17 cellular contexts compared by ENCODE assay signal in the genomic region with DNA sequence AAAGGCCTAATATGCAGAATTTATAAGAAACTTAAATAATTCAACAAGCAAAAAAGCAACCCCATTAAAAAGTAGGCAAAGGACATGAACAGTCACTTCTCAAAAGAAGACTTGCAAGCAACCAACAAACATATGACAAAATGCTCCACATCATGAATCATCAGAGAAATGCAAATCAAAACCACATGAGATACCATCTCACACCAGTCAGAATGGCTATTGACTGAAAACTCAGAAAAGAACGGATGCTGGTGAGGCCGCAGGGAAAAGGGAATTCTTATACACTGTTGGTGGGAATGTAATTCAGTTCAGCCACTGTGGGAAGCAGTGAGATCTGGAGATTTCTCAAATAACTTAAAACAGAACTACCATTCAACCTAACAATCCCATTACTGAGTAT.
A peak's percentile ranks its signal among the peaks of the same experiment; 100 is the strongest.
DNase-seq lines count a peak whose midpoint lies in the region; ATAC-seq and TF ChIP-seq lines count a peak whose summit lies in the region.
"Had no signal": no experiment of that assay in that cellular context is flagged by ENCODE, and none has a peak within 500 bp of the region (broad histone marks: within the 10 kb centered on the region; RNA-seq: fewer than 3 reads in every experiment).

No MANE protein-coding gene starts in this region.

- no peak for DNase-seq in activated CD4-positive, alpha-beta T cell treated with anti-CD3 and anti-CD28 coated beads for 36 hours
- DNase-seq in activated CD4-positive, alpha-beta T cell treated with anti-CD3 and anti-CD28 coated beads, Interleukin-2, amount 50 U/mL, for 4 hours = no peak
- DNase-seq in LHCN-M2 (ENCODE audit: low read depth) (peak; percentile 5), brain microvascular endothelial cell (peak; percentile 60), osteocyte (ENCODE audit: extremely low spot score, unreplicated experiment) (no peak), gastrocnemius medialis (no peak)
- DNase-seq: caudate nucleus; DMS153; NCI-H2081; NK-92 treated with Interleukin-12 subunit alpha and Interleukin-12 subunit beta, amount 100 ng/mL, for 24 hours; small intestine; tibial artery had no signal

- peaks cover 2% of the 10 kb centered on the region for H3K9me3 Mint-ChIP-seq in activated CD4-positive, alpha-beta T cell treated with anti-CD3 and anti-CD28 coated beads for 36 hours (ENCODE audit: low read depth)
- H3K9me3 Mint-ChIP-seq in osteocyte (ENCODE audit: unreplicated experiment) = peaks cover 10% of the 10 kb centered on the region

- ATAC-seq in activated CD4-positive, alpha-beta T cell treated with anti-CD3 and anti-CD28 coated beads for 36 hours = peak; percentile 69
- ATAC-seq in GM18867 (IDR thresholded peaks at IDR 0.05; ENCODE audit: unreplicated experiment) (no peak), GM21619 (IDR thresholded peaks at IDR 0.05; ENCODE audit: unreplicated experiment) (no peak), gastrocnemius medialis (no peak)

- CTCF ChIA-PET in activated CD4-positive, alpha-beta T cell treated with anti-CD3 and anti-CD28 coated beads for 36 hours (lab: Charles Lee) = no interaction called here

- H3K4me1 Mint-ChIP-seq in activated CD4-positive, alpha-beta T cell treated with anti-CD3 and anti-CD28 coated beads for 36 hours = peaks cover 19% of the 10 kb centered on the region
- H3K4me1 Mint-ChIP-seq in osteocyte (ENCODE audit: unreplicated experiment) = peaks cover 12% of the 10 kb centered on the region

- H3K4me3 Mint-ChIP-seq in activated CD4-positive, alpha-beta T cell treated with anti-CD3 and anti-CD28 coated beads for 36 hours = no peak overlapping the region
- H3K4me3 Mint-ChIP-seq in osteocyte (ENCODE audit: unreplicated experiment) = no peak overlapping the region
- H3K4me3 Mint-ChIP-seq: activated T-helper 1 cell treated with anti-CD3 and anti-CD28 coated beads, Interleukin-12 subunit alpha, Interleukin-12 subunit beta, Interleukin-2, Interleukin-4 antibody, amounts not matched to agents 30 ng/mL and 10 ng/mL and 1 ng/mL, durations not matched to agents 14 hours and 24 hours and 36 hours had no signal

- H3K9me3 ChIP-seq in gastrocnemius medialis = no peaks in the 10 kb centered on the region
- H3K9me3 ChIP-seq: neutrophil had no signal

- H3K27me3 ChIP-seq in brain microvascular endothelial cell (replicated peaks) = no peaks in the 10 kb centered on the region
- no peaks in the 10 kb centered on the region for H3K27me3 ChIP-seq in gastrocnemius medialis
- H3K27me3 ChIP-seq: neutrophil, tibial artery had no signal

- TF ChIP-seq CTCF in brain microvascular endothelial cell (IDR thresholded peaks at IDR 0.05; ENCODE audit: low read depth, low read length, missing control alignments) (no peak), osteocyte (IDR thresholded peaks at IDR 0.05) (no peak), gastrocnemius medialis (IDR thresholded peaks at IDR 0.05 in 4 of 5, conservative IDR thresholded peaks at IDR 0.05 in 1 of 5) (no peak)

- POLR2A ChIA-PET in activated CD4-positive, alpha-beta T cell treated with anti-CD3 and anti-CD28 coated beads for 36 hours (lab: Charles Lee) = no interaction called here

- no peak for TF ChIP-seq POLR2A in gastrocnemius medialis (IDR thresholded peaks at IDR 0.05)

- no peak overlapping the region for H3K4me3 ChIP-seq in brain microvascular endothelial cell (ENCODE audit: low read depth, low read length)
- no peak overlapping the region for H3K4me3 ChIP-seq in gastrocnemius medialis
- H3K4me3 ChIP-seq: SK-N-MC, tibial artery had no signal

- H3K36me3 ChIP-seq in brain microvascular endothelial cell (replicated peaks) (no peaks in the 10 kb centered on the region), gastrocnemius medialis (no peaks in the 10 kb centered on the region)
- H3K36me3 ChIP-seq: neutrophil, tibial artery had no signal

- H3K27me3 Mint-ChIP-seq in activated CD4-positive, alpha-beta T cell treated with anti-CD3 and anti-CD28 coated beads for 36 hours = no peaks in the 10 kb centered on the region
- H3K27me3 Mint-ChIP-seq in osteocyte (ENCODE audit: unreplicated experiment) = no peaks in the 10 kb centered on the region

- no peak overlapping the region for H3K27ac Mint-ChIP-seq in activated CD4-positive, alpha-beta T cell treated with anti-CD3 and anti-CD28 coated beads for 36 hours
- peak overlapping the region; percentile 40 for H3K27ac Mint-ChIP-seq in osteocyte (ENCODE audit: unreplicated experiment)
- H3K27ac Mint-ChIP-seq: activated T-helper 1 cell treated with anti-CD3 and anti-CD28 coated beads, Interleukin-12 subunit alpha, Interleukin-12 subunit beta, Interleukin-2, Interleukin-4 antibody, amounts not matched to agents 30 ng/mL and 10 ng/mL and 1 ng/mL, durations not matched to agents 14 hours and 24 hours and 36 hours had no signal

- intact Hi-C loops in activated CD4-positive, alpha-beta T cell treated with anti-CD3 and anti-CD28 coated beads for 36 hours (cut with DNase I, micrococcal nuclease) = no loop called here
- intact Hi-C loops in gastrocnemius medialis (cut with DNase I; ENCODE audit: low total_unique reads) = no loop called here

- no peaks in the 10 kb centered on the region for H3K36me3 Mint-ChIP-seq in activated CD4-positive, alpha-beta T cell treated with anti-CD3 and anti-CD28 coated beads for 36 hours (ENCODE audit: low read depth)
- no peaks in the 10 kb centered on the region for H3K36me3 Mint-ChIP-seq in osteocyte (ENCODE audit: unreplicated experiment)

- no peaks in the 10 kb centered on the region for H3K4me1 ChIP-seq in gastrocnemius medialis
- H3K4me1 ChIP-seq: tibial artery had no signal

- in situ Hi-C loops in brain microvascular endothelial cell (cut with HindIII; ENCODE audit: low pct_ligation_motif_present, low sequenced_read_pairs) = no loop called here
- in situ Hi-C loops in gastrocnemius medialis (cut with MboI; ENCODE audit: low sequenced_read_pairs in 4 of 4) = no loop called here

- H3K27ac ChIP-seq in brain microvascular endothelial cell = peak overlapping the region; percentile 3
- H3K27ac ChIP-seq in gastrocnemius medialis = no peak overlapping the region
- H3K27ac ChIP-seq: neutrophil, SK-N-MC, tibial artery had no signal

Comparison
In these comparisons a context has a peak if more than half of its experiments do, and no peak if none do; other contexts are left out.
1. DNase-seq: peak in LHCN-M2 (single experiment) and brain microvascular endothelial cell (single experiment); none in activated CD4-positive, alpha-beta T cell treated with anti-CD3 and anti-CD28 coated beads for 36 hours (single experiment), activated CD4-positive, alpha-beta T cell treated with anti-CD3 and anti-CD28 coated beads, Interleukin-2, amount 50 U/mL, for 4 hours (0 of 2), osteocyte (single experiment) and gastrocnemius medialis (0 of 2).